ENCODE assay signal across 9 cellular contexts in genomic region chr17:15699937-15700336, GRCh38. TPM values are rescaled to one million over a fixed set of nuclear protein-coding genes. Genes with fewer than 3 reads are reported as not detected.
DNase-seq lines count a peak whose midpoint lies in the region; ATAC-seq, FAIRE-seq and TF ChIP-seq lines count a peak whose summit lies in the region.
"Not testable (repeated sequence)": the region's sequence is repeated elsewhere in the genome, so short reads cannot be mapped to it uniquely, and the experiment has no call there.
"Had no signal": no experiment of that assay in that cellular context is flagged by ENCODE, and none has a peak within 500 bp of the region (broad histone marks: within the 10 kb centered on the region; RNA-seq: fewer than 3 reads in every experiment).

No MANE protein-coding gene starts in this region.

- H2BK120ac ChIP-seq in H1 (replicated peaks; ENCODE audit: low read depth, low read length): not testable (repeated sequence)

- not testable (repeated sequence) for FAIRE-seq in H1 (lab: Jason Lieb, UNC)

- not testable (repeated sequence) for H3K9me3 Mint-ChIP-seq in CD4-positive, CD25-positive, alpha-beta regulatory T cell; activated naive CD4-positive, alpha-beta T cell treated with anti-CD3 and anti-CD28 coated beads for 36 hours
- peaks cover 51% of the 10 kb centered on the region for H3K9me3 Mint-ChIP-seq in nephron progenitor cell

- not testable (repeated sequence) for TF ChIP-seq POLR2A in H1 (IDR thresholded peaks at IDR 0.05; ENCODE audit: control extremely low read depth in 1 of 2, low read depth in 2 of 2, low read length in 2 of 2); stomach (IDR thresholded peaks at IDR 0.05)

- H3K9me2 ChIP-seq in OCI-LY7 (ENCODE audit: insufficient read depth, low read length): not testable (repeated sequence)

- H3K4me1 Mint-ChIP-seq in CD4-positive, CD25-positive, alpha-beta regulatory T cell: peaks cover 0 to 25% (median 15%) of the 10 kb centered on the region in 4 donors
- peaks cover 13% of the 10 kb centered on the region for H3K4me1 Mint-ChIP-seq in activated naive CD4-positive, alpha-beta T cell treated with anti-CD3 and anti-CD28 coated beads for 36 hours (ENCODE audit: low read depth)
- H3K4me1 Mint-ChIP-seq in nephron progenitor cell: peaks cover 13% of the 10 kb centered on the region

- H3K9me3 ChIP-seq in CD4-positive, CD25-positive, alpha-beta regulatory T cell (ENCODE audit: control insufficient read depth in 2 of 2, low read length in 2 of 2); OCI-LY7 (ENCODE audit: low read length); H1 (ENCODE audit: insufficient read depth in 2 of 2, low read depth in 1 of 2, low read length in 1 of 2); iPS-15b (ENCODE audit: control insufficient read depth, insufficient read depth, low read length); stomach: not testable (repeated sequence)

- TF ChIP-seq CTCF in HFF-Myc (IDR thresholded peaks at IDR 0.05; ENCODE audit: low read depth, low read length, missing control alignments); OCI-LY7 (conservative IDR thresholded peaks at IDR 0.05; ENCODE audit: low read length); H1 (IDR thresholded peaks at IDR 0.05; ENCODE audit: control extremely low read depth in 1 of 3, insufficient read depth in 1 of 3, low read depth in 1 of 3, low read length in 3 of 3); nephron progenitor cell (IDR thresholded peaks at IDR 0.05); stomach (IDR thresholded peaks at IDR 0.05): not testable (repeated sequence)

- not testable (repeated sequence) for H2BK15ac ChIP-seq in H1 (ENCODE audit: low read length)

- POLR2A ChIA-PET in OCI-LY7 (lab: Charles Lee): not testable (repeated sequence)
- POLR2A ChIA-PET in H1 (lab: Charles Lee; ENCODE audit: partially characterized antibody): interaction anchor here (0.6 kb wide), 1 partner anchor 1383 kb away, joined by 3 read pairs; no protein-coding TSS in a partner anchor

- H3K4me1 ChIP-seq in CD4-positive, CD25-positive, alpha-beta regulatory T cell (ENCODE audit: control insufficient read depth, insufficient read depth, low read length, poor library complexity, severe bottlenecking); OCI-LY7 (ENCODE audit: insufficient read depth, low read length, poor library complexity, severe bottlenecking); H1 (replicated peaks in 1 of 4; ENCODE audit: control insufficient read depth in 3 of 4, insufficient read depth in 4 of 4, low read length in 3 of 4); iPS-15b (ENCODE audit: control insufficient read depth, insufficient read depth, low read length); stomach: not testable (repeated sequence)

- peak in 1 of 3 donors; percentile 22 for DNase-seq in CD4-positive, CD25-positive, alpha-beta regulatory T cell
- not testable (repeated sequence) for DNase-seq in HFF-Myc (ENCODE audit: extremely low read depth, low read depth); OCI-LY7 (ENCODE audit: low spot score); activated naive CD4-positive, alpha-beta T cell treated with anti-CD3 and anti-CD28 coated beads for 36 hours; H1 (ENCODE audit: low read depth in 1 of 2, low spot score in 2 of 2); nephron progenitor cell; stomach

- not testable (repeated sequence) for H3K79me1 ChIP-seq in H1 (ENCODE audit: low read depth, low read length)

- peak overlapping the region; percentile 96 to 99 (median 96) for H3K4me3 Mint-ChIP-seq in CD4-positive, CD25-positive, alpha-beta regulatory T cell
- H3K4me3 Mint-ChIP-seq in activated naive CD4-positive, alpha-beta T cell treated with anti-CD3 and anti-CD28 coated beads for 36 hours: peak overlapping the region; percentile 89
- peak overlapping the region; percentile 90 for H3K4me3 Mint-ChIP-seq in nephron progenitor cell

- H4K20me1 ChIP-seq in OCI-LY7 (ENCODE audit: insufficient read depth, low read length); H1 (replicated peaks in 1 of 2; ENCODE audit: control insufficient read depth in 1 of 2, insufficient read depth in 2 of 2, low read length in 2 of 2): not testable (repeated sequence)

- not testable (repeated sequence) for H3K23me2 ChIP-seq in H1 (ENCODE audit: low read depth, low read length)

- H3K36me3 Mint-ChIP-seq in CD4-positive, CD25-positive, alpha-beta regulatory T cell: peaks cover 16% of the 10 kb centered on the region
- H3K36me3 Mint-ChIP-seq in activated naive CD4-positive, alpha-beta T cell treated with anti-CD3 and anti-CD28 coated beads for 36 hours (ENCODE audit: low read depth): peaks cover 19% of the 10 kb centered on the region
- H3K36me3 Mint-ChIP-seq in nephron progenitor cell (ENCODE audit: low read depth): peaks cover 47% of the 10 kb centered on the region

- not testable (repeated sequence) for H2BK20ac ChIP-seq in H1 (ENCODE audit: low read length)

- TF ChIP-seq EP300 in H1 (IDR thresholded peaks at IDR 0.05; ENCODE audit: borderline replicate concordance in 1 of 2, low read depth in 2 of 2, low read length in 2 of 2); stomach (IDR thresholded peaks at IDR 0.05): not testable (repeated sequence)

- H3K79me2 ChIP-seq in OCI-LY7 (ENCODE audit: insufficient read depth, low read depth, low read length); H1 (ENCODE audit: control insufficient read depth in 1 of 2, insufficient read depth in 2 of 2, low read length in 2 of 2): not testable (repeated sequence)

- H2AK5ac ChIP-seq in H1 (ENCODE audit: low read depth, low read length): not testable (repeated sequence)

- TSS peak; percentile 80 for BruUV-seq in OCI-LY7 (replicated peaks; lab: Mats Ljungman, UMichigan)

- CTCF ChIA-PET in OCI-LY7 (lab: Charles Lee; ENCODE audit: unreplicated experiment); activated naive CD4-positive, alpha-beta T cell treated with anti-CD3 and anti-CD28 coated beads for 36 hours (lab: Charles Lee); H1 (lab: Charles Lee; ENCODE audit: partially characterized antibody): not testable (repeated sequence)

- not testable (repeated sequence) for H2BK5ac ChIP-seq in H1 (ENCODE audit: low read depth, low read length)

- not testable (repeated sequence) for H3K23ac ChIP-seq in H1 (ENCODE audit: insufficient read length)

- not testable (repeated sequence) for H3K56ac ChIP-seq in H1 (replicated peaks; ENCODE audit: insufficient read length, low read depth, low read length)

- H3K4me2 ChIP-seq in OCI-LY7 (ENCODE audit: low read length) (peak overlapping the region; percentile 69), H1 (ENCODE audit: insufficient read depth in 1 of 2, low read depth in 2 of 2, low read length in 2 of 2) (peak overlapping the region; percentile 39 to 51; a peak in 3 of 4 replicates)

- H3K27ac Mint-ChIP-seq in CD4-positive, CD25-positive, alpha-beta regulatory T cell: peak overlapping the region in 2 of 3 donors; percentile 96 to 99
- peak overlapping the region; percentile 87 for H3K27ac Mint-ChIP-seq in activated naive CD4-positive, alpha-beta T cell treated with anti-CD3 and anti-CD28 coated beads for 36 hours
- H3K27ac Mint-ChIP-seq in nephron progenitor cell: not testable (repeated sequence)

- not testable (repeated sequence) for H3K4ac ChIP-seq in H1 (replicated peaks; ENCODE audit: insufficient read length, low read depth, low read length)

- not testable (repeated sequence) for H3K18ac ChIP-seq in H1 (ENCODE audit: extremely low read depth, low read length)

- H3K4me3 ChIP-seq in CD4-positive, CD25-positive, alpha-beta regulatory T cell (ENCODE audit: low read depth, low read length): not testable (repeated sequence)
- H3K4me3 ChIP-seq in HFF-Myc (replicated peaks; ENCODE audit: low read depth, low read length) (peak overlapping the region; percentile 52), OCI-LY7 (ENCODE audit: low read depth, low read length, poor library complexity, severe bottlenecking) (peak overlapping the region; percentile 71), H1 (ENCODE audit: extremely low read depth in 1 of 4, insufficient read depth in 2 of 4, low read depth in 3 of 4, low read length in 4 of 4) (peak overlapping the region; percentile 37 to 71 (median 56); a peak in 7 of 8 replicates), iPS-15b (ENCODE audit: low read depth, low read length) (peak overlapping the region; percentile 60), stomach (peak overlapping the region; percentile 50 to 60 (median 56))

- TF ChIP-seq RAD21 in H1 (IDR thresholded peaks at IDR 0.05 in 1 of 2, conservative IDR thresholded peaks at IDR 0.05 in 1 of 2; ENCODE audit: low read depth in 2 of 2, low read length in 2 of 2): not testable (repeated sequence)

- intact Hi-C loops in OCI-LY7 (cut with micrococcal nuclease; ENCODE audit: unreplicated experiment); stomach (cut with DNase I; ENCODE audit: low total_unique reads): not testable (repeated sequence)
- intact Hi-C loops in activated naive CD4-positive, alpha-beta T cell treated with anti-CD3 and anti-CD28 coated beads for 36 hours (cut with micrococcal nuclease): loop anchor here (1.0 to 5.0 kb wide), 2 partner anchors 16 to 297 kb away; partner anchors contain the start of genes TRIM16, TTC19 and ZSWIM7

- peak overlapping the region; percentile 80 for H3K27ac ChIP-seq in CD4-positive, CD25-positive, alpha-beta regulatory T cell (ENCODE audit: insufficient read depth, low read length, poor library complexity, severe bottlenecking)
- H3K27ac ChIP-seq in OCI-LY7 (ENCODE audit: low read depth, low read length, poor library complexity, severe bottlenecking); H1 (ENCODE audit: low read depth, low read length): not testable (repeated sequence)
- peak overlapping the region in 4 of 5 donors; percentile 22 to 79 (median 65) for H3K27ac ChIP-seq in stomach

- H2BK12ac ChIP-seq in H1 (ENCODE audit: low read depth, low read length): not testable (repeated sequence)

- H4K5ac ChIP-seq in H1 (ENCODE audit: insufficient read length, low read depth, low read length): not testable (repeated sequence)

- not testable (repeated sequence) for H3K36me3 ChIP-seq in CD4-positive, CD25-positive, alpha-beta regulatory T cell (ENCODE audit: control insufficient read depth, insufficient read depth, low read length); iPS-15b (ENCODE audit: control insufficient read depth, insufficient read depth, low read length)
- H3K36me3 ChIP-seq in OCI-LY7 (ENCODE audit: insufficient read depth, low read length) (peaks cover 14% of the 10 kb centered on the region; the same call in 1 of the 2 replicates), H1 (ENCODE audit: control insufficient read depth in 2 of 4, insufficient read depth in 4 of 4, low read length in 3 of 4) (peaks cover 0 to 14% (median 6%) of the 10 kb centered on the region in 4 experiments; a peak in 4 of 8 replicates), stomach (peaks cover 0 to 11% (median 8%) of the 10 kb centered on the region in 4 donors)

- no CpG with 5 or more reads among the region's 21 CpGs for WGBS in H1 (ENCODE audit: extremely low coverage in 1 of 2, insufficient coverage in 1 of 2, insufficient read length in 1 of 2, insufficient replicate concordance in 2 of 2, low coverage in 1 of 2, low lambda C conversion rate in 2 of 2, missing lambda C conversion rate in 1 of 2), 2 experiments
- WGBS in stomach, 5 donors: 0% methylated on average over 9 to 12 of the region's 21 CpGs; no CpG with 5 or more reads in 2 of the 5 donors

- H3K9ac ChIP-seq in H1 (replicated peaks in 1 of 4; ENCODE audit: extremely low read depth in 1 of 4, low read depth in 3 of 4, low read length in 3 of 4): peak overlapping the region in 3 of 4 experiments; percentile 35 to 75 (median 65); a peak in 6 of 7 replicates
- peak overlapping the region; percentile 60 for H3K9ac ChIP-seq in iPS-15b (ENCODE audit: low read depth, low read length)

- peak overlapping the region; percentile 21; the same call in 1 of the 2 replicates for H4K8ac ChIP-seq in H1 (ENCODE audit: extremely low read depth, insufficient read depth, low read length)

- ATAC-seq in CD4-positive, CD25-positive, alpha-beta regulatory T cell (ENCODE audit: low read depth in 2 of 2): not testable (repeated sequence)

- not testable (repeated sequence) for H3K27me3 Mint-ChIP-seq in CD4-positive, CD25-positive, alpha-beta regulatory T cell; activated naive CD4-positive, alpha-beta T cell treated with anti-CD3 and anti-CD28 coated beads for 36 hours (ENCODE audit: low read depth); nephron progenitor cell (ENCODE audit: low read depth, poor library complexity)

- not testable (repeated sequence) for H4K91ac ChIP-seq in H1 (replicated peaks; ENCODE audit: insufficient read length, low read length)

- H3K27me3 ChIP-seq in CD4-positive, CD25-positive, alpha-beta regulatory T cell (ENCODE audit: control insufficient read depth, insufficient read depth, low read length); H1 (replicated peaks in 1 of 4; ENCODE audit: control insufficient read depth in 3 of 4, extremely low read depth in 1 of 4, insufficient read depth in 3 of 4, low read length in 3 of 4); iPS-15b (ENCODE audit: control insufficient read depth, insufficient read depth, low read length); stomach: not testable (repeated sequence)

- H3K14ac ChIP-seq in H1 (ENCODE audit: insufficient read length): not testable (repeated sequence)

- peak overlapping the region; percentile 98; the same call in 1 of the 2 replicates for H2AFZ ChIP-seq in OCI-LY7 (ENCODE audit: low read length)
- H2AFZ ChIP-seq in H1 (ENCODE audit: low read length): not testable (repeated sequence)

RNA-seq across cellular contexts. Expression of gene ZNF286A, which starts 0.4 kb away (rescaled TPM):
- 21.5 TPM for total RNA-seq in CD4-positive, CD25-positive, alpha-beta regulatory T cell
- polyA plus RNA-seq in CD4-positive, CD25-positive, alpha-beta regulatory T cell: 10 to 100 TPM; 18.9 to 23.5 (median 22.8) TPM
- 19.2 and 35.2 TPM in 2 replicates for total RNA-seq in OCI-LY7 (2014; rRNA removed; shearing (Covaris generic))
- total RNA-seq in OCI-LY7 (2022) (32.3 and 35.4 TPM in 2 replicates), stomach (10 to 100 TPM in 3 of 5 donors, 1 to 10 TPM in 2; 4.7 to 29.4 (median 13.6) TPM)
- 10 to 100 TPM; 20.4 to 26.8 TPM for total RNA-seq in activated naive CD4-positive, alpha-beta T cell treated with anti-CD3 and anti-CD28 coated beads for 36 hours
- 100.0 and 100 TPM in 2 replicates for total RNA-seq in H1 (2021; fragmentation: NEBNext Ultra II Directional; extraction: Animal tissue kit (Norgen Biotek cat#: 25700))
- polyA plus RNA-seq in H1 (2011; rRNA removed) (13.7 and 18.2 TPM in 2 replicates), stomach (1 to 10 TPM; 3.5 to 5.7 (median 4.3) TPM)
- polyA plus RNA-seq in H1 (2011; cell fraction: cytosol; rRNA removed): 27.9 TPM
- 23.8 TPM for polyA plus RNA-seq in H1 (2011; cell fraction: nucleus; rRNA removed)
- polyA plus RNA-seq in H1 (2012, experiment 1 of 2): 33.9 to 54.7 TPM (median 37.1 TPM) in 4 replicates
- 4.2 TPM for polyA plus RNA-seq in H1 (2012, experiment 2 of 2)
- polyA plus RNA-seq in H1 (2013, experiment 1 of 2): 44.8 TPM
- polyA plus RNA-seq in H1 (2013, experiment 2 of 2): 41.5 TPM
- polyA minus RNA-seq in H1 (2011; rRNA and poly(A)+ RNA removed): 49.0 and 60.8 TPM in 2 replicates
- polyA minus RNA-seq in H1 (2011; cell fraction: cytosol; rRNA and poly(A)+ RNA removed): 22.2 TPM
- polyA minus RNA-seq in H1 (2011; cell fraction: nucleus; rRNA and poly(A)+ RNA removed): 70.8 TPM

RNA-seq across cellular contexts. Expression of gene TRIM16, which starts 15.8 kb away (rescaled TPM):
- total RNA-seq in CD4-positive, CD25-positive, alpha-beta regulatory T cell: 27.3 TPM
- polyA plus RNA-seq in CD4-positive, CD25-positive, alpha-beta regulatory T cell: 10 to 100 TPM; 33.9 to 66.8 (median 56.0) TPM
- 11.0 and 13.8 TPM in 2 replicates for total RNA-seq in OCI-LY7 (2014; rRNA removed; shearing (Covaris generic))
- total RNA-seq in OCI-LY7 (2022) (9.9 and 13.2 TPM in 2 replicates), stomach (10 to 100 TPM in 4 of 5 donors, 1 to 10 TPM in 1; 1.2 to 82.9 (median 46.3) TPM)
- total RNA-seq in activated naive CD4-positive, alpha-beta T cell treated with anti-CD3 and anti-CD28 coated beads for 36 hours: 10 to 100 TPM in 1 of 2 experiments, 1 to 10 TPM in 1; 10.0 to 10.4 TPM
- total RNA-seq in H1 (2021; fragmentation: NEBNext Ultra II Directional; extraction: Animal tissue kit (Norgen Biotek cat#: 25700)): 25.1 and 29.1 TPM in 2 replicates
- polyA plus RNA-seq in H1 (2011; rRNA removed) (13.8 and 15.2 TPM in 2 replicates), stomach (10 to 100 TPM; 19.4 to 70.9 (median 24.5) TPM)
- polyA plus RNA-seq in H1 (2011; cell fraction: cytosol; rRNA removed): 19.6 TPM
- polyA plus RNA-seq in H1 (2011; cell fraction: nucleus; rRNA removed): 16.6 TPM
- polyA plus RNA-seq in H1 (2012, experiment 1 of 2): 27.6 to 32.3 TPM (median 30.0 TPM) in 4 replicates
- 22.4 TPM for polyA plus RNA-seq in H1 (2012, experiment 2 of 2)
- 12.4 TPM for polyA plus RNA-seq in H1 (2013, experiment 1 of 2)
- polyA plus RNA-seq in H1 (2013, experiment 2 of 2): 13.6 TPM
- polyA minus RNA-seq in H1 (2011; rRNA and poly(A)+ RNA removed): 32.4 and 37.1 TPM in 2 replicates
- polyA minus RNA-seq in H1 (2011; cell fraction: cytosol; rRNA and poly(A)+ RNA removed): 37.2 TPM
- polyA minus RNA-seq in H1 (2011; cell fraction: nucleus; rRNA and poly(A)+ RNA removed): 37.4 TPM

RNA-seq across cellular contexts. Expression of gene TBC1D26, which starts 32.1 kb away (rescaled TPM):
- total RNA-seq in CD4-positive, CD25-positive, alpha-beta regulatory T cell: 0.10 TPM
- polyA plus RNA-seq in CD4-positive, CD25-positive, alpha-beta regulatory T cell: not detected
- total RNA-seq in OCI-LY7 (2014; rRNA removed; shearing (Covaris generic)): not detected in 2 replicates
- total RNA-seq in OCI-LY7 (2022) (0.35 TPM in 1 of 2 replicates, not detected in the other), stomach (under 1 TPM in 1 of 5 donors, not detected in 4; 0.37 TPM)
- total RNA-seq in activated naive CD4-positive, alpha-beta T cell treated with anti-CD3 and anti-CD28 coated beads for 36 hours: under 1 TPM; 0.57 to 0.69 TPM
- 0.71 and 0.84 TPM in 2 replicates for total RNA-seq in H1 (2021; fragmentation: NEBNext Ultra II Directional; extraction: Animal tissue kit (Norgen Biotek cat#: 25700))
- polyA plus RNA-seq in H1 (2011; rRNA removed) (1.4 and 2.1 TPM in 2 replicates), stomach (under 1 TPM in 1 of 3 donors, not detected in 2; 0.05 TPM)
- polyA plus RNA-seq in H1 (2011; cell fraction: cytosol; rRNA removed): 1.9 TPM
- 17.4 TPM for polyA plus RNA-seq in H1 (2011; cell fraction: nucleus; rRNA removed)
- 1.1 to 2.2 TPM (median 1.6 TPM) in 4 replicates for polyA plus RNA-seq in H1 (2012, experiment 1 of 2)
- polyA plus RNA-seq in H1 (2012, experiment 2 of 2): 0.09 TPM
- 0.69 TPM for polyA plus RNA-seq in H1 (2013, experiment 1 of 2)
- 0.40 TPM for polyA plus RNA-seq in H1 (2013, experiment 2 of 2)
- polyA minus RNA-seq in H1 (2011; rRNA and poly(A)+ RNA removed): 0.46 and 1.9 TPM in 2 replicates
- polyA minus RNA-seq in H1 (2011; cell fraction: cytosol; rRNA and poly(A)+ RNA removed): 0.88 TPM
- 5.3 TPM for polyA minus RNA-seq in H1 (2011; cell fraction: nucleus; rRNA and poly(A)+ RNA removed)
- total RNA-seq: mesenteric fat pad had no signal
